In the genomic region with DNA sequence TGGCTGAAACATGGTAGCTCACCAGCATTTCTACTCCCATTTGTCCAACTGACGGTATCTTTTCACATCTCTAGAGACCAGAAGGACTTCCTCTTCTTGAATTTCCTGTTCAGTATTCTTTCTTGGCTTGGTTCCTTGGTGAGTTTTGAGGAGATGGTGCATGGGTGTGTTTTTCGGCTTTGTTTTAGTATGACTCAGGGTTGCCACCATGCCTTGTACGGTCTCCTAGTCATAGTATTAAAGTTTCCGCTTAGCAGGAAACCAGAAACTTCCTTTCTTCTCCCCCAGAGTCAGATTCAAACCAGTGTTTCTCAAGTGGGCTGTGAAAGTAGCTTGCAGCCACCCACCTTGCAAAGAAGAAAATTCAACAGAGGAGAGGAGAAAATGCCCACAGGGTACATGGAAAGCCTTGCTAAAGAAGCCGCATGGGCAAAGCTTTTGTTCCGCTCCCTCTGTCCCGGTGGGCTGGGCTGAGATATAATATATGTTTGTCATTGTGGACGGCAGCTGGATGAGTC, we compare ENCODE assay signal across 1 cellular context.
TF ChIP-seq lines count a peak whose summit lies in the region.

No MANE protein-coding gene starts in this region.

TF ChIP-seq in K562, 482 proteins besides CTCF, POLR2A, EP300 and RAD21 (continued from another document and continues in another):
- TF ChIP-seq, protein P1, sequence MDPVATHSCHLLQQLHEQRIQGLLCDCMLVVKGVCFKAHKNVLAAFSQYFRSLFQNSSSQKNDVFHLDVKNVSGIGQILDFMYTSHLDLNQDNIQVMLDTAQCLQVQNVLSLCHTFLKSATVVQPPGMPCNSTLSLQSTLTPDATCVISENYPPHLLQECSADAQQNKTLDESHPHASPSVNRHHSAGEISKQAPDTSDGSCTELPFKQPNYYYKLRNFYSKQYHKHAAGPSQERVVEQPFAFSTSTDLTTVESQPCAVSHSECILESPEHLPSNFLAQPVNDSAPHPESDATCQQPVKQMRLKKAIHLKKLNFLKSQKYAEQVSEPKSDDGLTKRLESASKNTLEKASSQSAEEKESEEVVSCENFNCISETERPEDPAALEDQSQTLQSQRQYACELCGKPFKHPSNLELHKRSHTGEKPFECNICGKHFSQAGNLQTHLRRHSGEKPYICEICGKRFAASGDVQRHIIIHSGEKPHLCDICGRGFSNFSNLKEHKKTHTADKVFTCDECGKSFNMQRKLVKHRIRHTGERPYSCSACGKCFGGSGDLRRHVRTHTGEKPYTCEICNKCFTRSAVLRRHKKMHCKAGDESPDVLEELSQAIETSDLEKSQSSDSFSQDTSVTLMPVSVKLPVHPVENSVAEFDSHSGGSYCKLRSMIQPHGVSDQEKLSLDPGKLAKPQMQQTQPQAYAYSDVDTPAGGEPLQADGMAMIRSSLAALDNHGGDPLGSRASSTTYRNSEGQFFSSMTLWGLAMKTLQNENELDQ (CRISPR knock-in tag; IDR thresholded peaks at IDR 0.05; ENCODE audit: borderline replicate concordance) = no peak
- no peak for TF ChIP-seq JUN (IDR thresholded peaks at IDR 0.05; ENCODE audit: borderline replicate concordance, low read depth, low read length)
- no peak for TF ChIP-seq JUN (CRISPR knock-in tag; IDR thresholded peaks at IDR 0.05; ENCODE audit: borderline replicate concordance)
- no peak for TF ChIP-seq TAF1 (IDR thresholded peaks at IDR 0.05; ENCODE audit: control insufficient read depth, extremely low read depth, insufficient read depth, low read length, severe bottlenecking)
- no peak for TF ChIP-seq ELF1 (tag; IDR thresholded peaks at IDR 0.05)
- TF ChIP-seq, protein P2, sequence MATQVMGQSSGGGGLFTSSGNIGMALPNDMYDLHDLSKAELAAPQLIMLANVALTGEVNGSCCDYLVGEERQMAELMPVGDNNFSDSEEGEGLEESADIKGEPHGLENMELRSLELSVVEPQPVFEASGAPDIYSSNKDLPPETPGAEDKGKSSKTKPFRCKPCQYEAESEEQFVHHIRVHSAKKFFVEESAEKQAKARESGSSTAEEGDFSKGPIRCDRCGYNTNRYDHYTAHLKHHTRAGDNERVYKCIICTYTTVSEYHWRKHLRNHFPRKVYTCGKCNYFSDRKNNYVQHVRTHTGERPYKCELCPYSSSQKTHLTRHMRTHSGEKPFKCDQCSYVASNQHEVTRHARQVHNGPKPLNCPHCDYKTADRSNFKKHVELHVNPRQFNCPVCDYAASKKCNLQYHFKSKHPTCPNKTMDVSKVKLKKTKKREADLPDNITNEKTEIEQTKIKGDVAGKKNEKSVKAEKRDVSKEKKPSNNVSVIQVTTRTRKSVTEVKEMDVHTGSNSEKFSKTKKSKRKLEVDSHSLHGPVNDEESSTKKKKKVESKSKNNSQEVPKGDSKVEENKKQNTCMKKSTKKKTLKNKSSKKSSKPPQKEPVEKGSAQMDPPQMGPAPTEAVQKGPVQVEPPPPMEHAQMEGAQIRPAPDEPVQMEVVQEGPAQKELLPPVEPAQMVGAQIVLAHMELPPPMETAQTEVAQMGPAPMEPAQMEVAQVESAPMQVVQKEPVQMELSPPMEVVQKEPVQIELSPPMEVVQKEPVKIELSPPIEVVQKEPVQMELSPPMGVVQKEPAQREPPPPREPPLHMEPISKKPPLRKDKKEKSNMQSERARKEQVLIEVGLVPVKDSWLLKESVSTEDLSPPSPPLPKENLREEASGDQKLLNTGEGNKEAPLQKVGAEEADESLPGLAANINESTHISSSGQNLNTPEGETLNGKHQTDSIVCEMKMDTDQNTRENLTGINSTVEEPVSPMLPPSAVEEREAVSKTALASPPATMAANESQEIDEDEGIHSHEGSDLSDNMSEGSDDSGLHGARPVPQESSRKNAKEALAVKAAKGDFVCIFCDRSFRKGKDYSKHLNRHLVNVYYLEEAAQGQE (CRISPR knock-in tag; IDR thresholded peaks at IDR 0.05; ENCODE audit: low read depth) = no peak
- TF ChIP-seq, protein P3, sequence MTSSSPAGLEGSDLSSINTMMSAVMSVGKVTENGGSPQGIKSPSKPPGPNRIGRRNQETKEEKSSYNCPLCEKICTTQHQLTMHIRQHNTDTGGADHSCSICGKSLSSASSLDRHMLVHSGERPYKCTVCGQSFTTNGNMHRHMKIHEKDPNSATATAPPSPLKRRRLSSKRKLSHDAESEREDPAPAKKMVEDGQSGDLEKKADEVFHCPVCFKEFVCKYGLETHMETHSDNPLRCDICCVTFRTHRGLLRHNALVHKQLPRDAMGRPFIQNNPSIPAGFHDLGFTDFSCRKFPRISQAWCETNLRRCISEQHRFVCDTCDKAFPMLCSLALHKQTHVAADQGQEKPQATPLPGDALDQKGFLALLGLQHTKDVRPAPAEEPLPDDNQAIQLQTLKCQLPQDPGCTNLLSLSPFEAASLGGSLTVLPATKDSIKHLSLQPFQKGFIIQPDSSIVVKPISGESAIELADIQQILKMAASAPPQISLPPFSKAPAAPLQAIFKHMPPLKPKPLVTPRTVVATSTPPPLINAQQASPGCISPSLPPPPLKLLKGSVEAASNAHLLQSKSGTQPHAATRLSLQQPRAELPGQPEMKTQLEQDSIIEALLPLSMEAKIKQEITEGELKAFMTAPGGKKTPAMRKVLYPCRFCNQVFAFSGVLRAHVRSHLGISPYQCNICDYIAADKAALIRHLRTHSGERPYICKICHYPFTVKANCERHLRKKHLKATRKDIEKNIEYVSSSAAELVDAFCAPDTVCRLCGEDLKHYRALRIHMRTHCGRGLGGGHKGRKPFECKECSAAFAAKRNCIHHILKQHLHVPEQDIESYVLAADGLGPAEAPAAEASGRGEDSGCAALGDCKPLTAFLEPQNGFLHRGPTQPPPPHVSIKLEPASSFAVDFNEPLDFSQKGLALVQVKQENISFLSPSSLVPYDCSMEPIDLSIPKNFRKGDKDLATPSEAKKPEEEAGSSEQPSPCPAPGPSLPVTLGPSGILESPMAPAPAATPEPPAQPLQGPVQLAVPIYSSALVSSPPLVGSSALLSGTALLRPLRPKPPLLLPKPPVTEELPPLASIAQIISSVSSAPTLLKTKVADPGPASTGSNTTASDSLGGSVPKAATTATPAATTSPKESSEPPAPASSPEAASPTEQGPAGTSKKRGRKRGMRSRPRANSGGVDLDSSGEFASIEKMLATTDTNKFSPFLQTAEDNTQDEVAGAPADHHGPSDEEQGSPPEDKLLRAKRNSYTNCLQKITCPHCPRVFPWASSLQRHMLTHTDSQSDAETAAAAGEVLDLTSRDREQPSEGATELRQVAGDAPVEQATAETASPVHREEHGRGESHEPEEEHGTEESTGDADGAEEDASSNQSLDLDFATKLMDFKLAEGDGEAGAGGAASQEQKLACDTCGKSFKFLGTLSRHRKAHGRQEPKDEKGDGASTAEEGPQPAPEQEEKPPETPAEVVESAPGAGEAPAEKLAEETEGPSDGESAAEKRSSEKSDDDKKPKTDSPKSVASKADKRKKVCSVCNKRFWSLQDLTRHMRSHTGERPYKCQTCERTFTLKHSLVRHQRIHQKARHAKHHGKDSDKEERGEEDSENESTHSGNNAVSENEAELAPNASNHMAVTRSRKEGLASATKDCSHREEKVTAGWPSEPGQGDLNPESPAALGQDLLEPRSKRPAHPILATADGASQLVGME (CRISPR knock-in tag; IDR thresholded peaks at IDR 0.05) = no peak
- TF ChIP-seq, protein P4, sequence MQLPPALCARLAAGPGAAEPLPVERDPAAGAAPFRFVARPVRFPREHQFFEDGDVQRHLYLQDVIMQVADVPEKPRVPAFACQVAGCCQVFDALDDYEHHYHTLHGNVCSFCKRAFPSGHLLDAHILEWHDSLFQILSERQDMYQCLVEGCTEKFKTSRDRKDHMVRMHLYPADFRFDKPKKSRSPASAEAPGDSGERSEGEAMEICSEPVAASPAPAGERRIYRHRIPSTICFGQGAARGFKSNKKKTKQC (CRISPR knock-in tag; IDR thresholded peaks at IDR 0.05) = no peak
- no peak for TF ChIP-seq CBX5 (IDR thresholded peaks at IDR 0.05; ENCODE audit: borderline replicate concordance, low read depth)
- TF ChIP-seq, protein P5, sequence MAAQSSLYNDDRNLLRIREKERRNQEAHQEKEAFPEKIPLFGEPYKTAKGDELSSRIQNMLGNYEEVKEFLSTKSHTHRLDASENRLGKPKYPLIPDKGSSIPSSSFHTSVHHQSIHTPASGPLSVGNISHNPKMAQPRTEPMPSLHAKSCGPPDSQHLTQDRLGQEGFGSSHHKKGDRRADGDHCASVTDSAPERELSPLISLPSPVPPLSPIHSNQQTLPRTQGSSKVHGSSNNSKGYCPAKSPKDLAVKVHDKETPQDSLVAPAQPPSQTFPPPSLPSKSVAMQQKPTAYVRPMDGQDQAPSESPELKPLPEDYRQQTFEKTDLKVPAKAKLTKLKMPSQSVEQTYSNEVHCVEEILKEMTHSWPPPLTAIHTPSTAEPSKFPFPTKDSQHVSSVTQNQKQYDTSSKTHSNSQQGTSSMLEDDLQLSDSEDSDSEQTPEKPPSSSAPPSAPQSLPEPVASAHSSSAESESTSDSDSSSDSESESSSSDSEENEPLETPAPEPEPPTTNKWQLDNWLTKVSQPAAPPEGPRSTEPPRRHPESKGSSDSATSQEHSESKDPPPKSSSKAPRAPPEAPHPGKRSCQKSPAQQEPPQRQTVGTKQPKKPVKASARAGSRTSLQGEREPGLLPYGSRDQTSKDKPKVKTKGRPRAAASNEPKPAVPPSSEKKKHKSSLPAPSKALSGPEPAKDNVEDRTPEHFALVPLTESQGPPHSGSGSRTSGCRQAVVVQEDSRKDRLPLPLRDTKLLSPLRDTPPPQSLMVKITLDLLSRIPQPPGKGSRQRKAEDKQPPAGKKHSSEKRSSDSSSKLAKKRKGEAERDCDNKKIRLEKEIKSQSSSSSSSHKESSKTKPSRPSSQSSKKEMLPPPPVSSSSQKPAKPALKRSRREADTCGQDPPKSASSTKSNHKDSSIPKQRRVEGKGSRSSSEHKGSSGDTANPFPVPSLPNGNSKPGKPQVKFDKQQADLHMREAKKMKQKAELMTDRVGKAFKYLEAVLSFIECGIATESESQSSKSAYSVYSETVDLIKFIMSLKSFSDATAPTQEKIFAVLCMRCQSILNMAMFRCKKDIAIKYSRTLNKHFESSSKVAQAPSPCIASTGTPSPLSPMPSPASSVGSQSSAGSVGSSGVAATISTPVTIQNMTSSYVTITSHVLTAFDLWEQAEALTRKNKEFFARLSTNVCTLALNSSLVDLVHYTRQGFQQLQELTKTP (IDR thresholded peaks at IDR 0.05; ENCODE audit: low read depth in 1 of 2, partially characterized antibody in 2 of 2) = peak in 1 of 2 experiments; percentile 92
- TF ChIP-seq, protein P6, sequence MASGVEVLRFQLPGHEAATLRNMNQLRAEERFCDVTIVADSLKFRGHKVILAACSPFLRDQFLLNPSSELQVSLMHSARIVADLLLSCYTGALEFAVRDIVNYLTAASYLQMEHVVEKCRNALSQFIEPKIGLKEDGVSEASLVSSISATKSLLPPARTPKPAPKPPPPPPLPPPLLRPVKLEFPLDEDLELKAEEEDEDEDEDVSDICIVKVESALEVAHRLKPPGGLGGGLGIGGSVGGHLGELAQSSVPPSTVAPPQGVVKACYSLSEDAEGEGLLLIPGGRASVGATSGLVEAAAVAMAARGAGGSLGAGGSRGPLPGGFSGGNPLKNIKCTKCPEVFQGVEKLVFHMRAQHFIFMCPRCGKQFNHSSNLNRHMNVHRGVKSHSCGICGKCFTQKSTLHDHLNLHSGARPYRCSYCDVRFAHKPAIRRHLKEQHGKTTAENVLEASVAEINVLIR (CRISPR knock-in tag; IDR thresholded peaks at IDR 0.05) = no peak
- TF ChIP-seq SPI1 (IDR thresholded peaks at IDR 0.05; ENCODE audit: borderline replicate concordance, low read depth, low read length) = peak; percentile 96
- TF ChIP-seq HLTF (IDR thresholded peaks at IDR 0.05) = no peak
- TF ChIP-seq RAD51 (IDR thresholded peaks at IDR 0.05; ENCODE audit: borderline replicate concordance, low read depth) = no peak
- 0 out of 2 replicates have a peak, but pooled peaks have one; percentile 15 for TF ChIP-seq NFE2 (IDR thresholded peaks at IDR 0.05; ENCODE audit: low read depth)
- TF ChIP-seq SREBF1 (IDR thresholded peaks at IDR 0.05; ENCODE audit: borderline replicate concordance, low read depth, low read length) = no peak
- no peak for TF ChIP-seq ZBTB8A (IDR thresholded peaks at IDR 0.05; ENCODE audit: partially characterized antibody)
- TF ChIP-seq, protein P7, sequence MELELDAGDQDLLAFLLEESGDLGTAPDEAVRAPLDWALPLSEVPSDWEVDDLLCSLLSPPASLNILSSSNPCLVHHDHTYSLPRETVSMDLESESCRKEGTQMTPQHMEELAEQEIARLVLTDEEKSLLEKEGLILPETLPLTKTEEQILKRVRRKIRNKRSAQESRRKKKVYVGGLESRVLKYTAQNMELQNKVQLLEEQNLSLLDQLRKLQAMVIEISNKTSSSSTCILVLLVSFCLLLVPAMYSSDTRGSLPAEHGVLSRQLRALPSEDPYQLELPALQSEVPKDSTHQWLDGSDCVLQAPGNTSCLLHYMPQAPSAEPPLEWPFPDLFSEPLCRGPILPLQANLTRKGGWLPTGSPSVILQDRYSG (tag; conservative IDR thresholded peaks at IDR 0.05; ENCODE audit: low read depth) = no peak
- TF ChIP-seq PCBP1 (IDR thresholded peaks at IDR 0.05; ENCODE audit: low read depth, low read length, poor library complexity, severe bottlenecking) = no peak
- no peak for TF ChIP-seq SRSF1 (IDR thresholded peaks at IDR 0.05; ENCODE audit: low read depth, low read length)
- TF ChIP-seq ETV6 (IDR thresholded peaks at IDR 0.05; ENCODE audit: borderline replicate concordance in 1 of 2, low read depth in 2 of 2, low read length in 1 of 2) = peak in 1 of 2 experiments; percentile 84; a peak in 3 of 4 replicates
- TF ChIP-seq ETV6 (CRISPR knock-in tag; IDR thresholded peaks at IDR 0.05; ENCODE audit: borderline replicate concordance) = no peak
- no peak for TF ChIP-seq NUFIP1 (IDR thresholded peaks at IDR 0.05; ENCODE audit: partially characterized antibody)
- TF ChIP-seq RBM15 (IDR thresholded peaks at IDR 0.05; ENCODE audit: insufficient read depth, low read length) = no peak
- TF ChIP-seq ZNF239 (CRISPR knock-in tag; IDR thresholded peaks at IDR 0.05) = no peak
- TF ChIP-seq, protein P8, sequence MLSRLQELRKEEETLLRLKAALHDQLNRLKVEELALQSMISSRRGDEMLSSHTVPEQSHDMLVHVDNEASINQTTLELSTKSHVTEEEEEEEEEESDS (CRISPR knock-in tag; IDR thresholded peaks at IDR 0.05) = no peak
- no peak for TF ChIP-seq IRF2 (CRISPR knock-in tag; IDR thresholded peaks at IDR 0.05)
- TF ChIP-seq IFI16 (CRISPR knock-in tag; IDR thresholded peaks at IDR 0.05) = no peak
- TF ChIP-seq, protein P9, sequence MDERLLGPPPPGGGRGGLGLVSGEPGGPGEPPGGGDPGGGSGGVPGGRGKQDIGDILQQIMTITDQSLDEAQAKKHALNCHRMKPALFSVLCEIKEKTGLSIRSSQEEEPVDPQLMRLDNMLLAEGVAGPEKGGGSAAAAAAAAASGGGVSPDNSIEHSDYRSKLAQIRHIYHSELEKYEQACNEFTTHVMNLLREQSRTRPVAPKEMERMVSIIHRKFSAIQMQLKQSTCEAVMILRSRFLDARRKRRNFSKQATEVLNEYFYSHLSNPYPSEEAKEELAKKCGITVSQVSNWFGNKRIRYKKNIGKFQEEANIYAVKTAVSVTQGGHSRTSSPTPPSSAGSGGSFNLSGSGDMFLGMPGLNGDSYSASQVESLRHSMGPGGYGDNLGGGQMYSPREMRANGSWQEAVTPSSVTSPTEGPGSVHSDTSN (CRISPR knock-in tag; IDR thresholded peaks at IDR 0.05; ENCODE audit: low read depth) = no peak
- TF ChIP-seq, protein P9 (tag; conservative IDR thresholded peaks at IDR 0.05; ENCODE audit: low read depth) = peak; percentile 78
- peak; percentile 86 for TF ChIP-seq GATA2 (CRISPR knock-in tag; IDR thresholded peaks at IDR 0.05)
- no peak for TF ChIP-seq KLF10 (CRISPR knock-in tag; IDR thresholded peaks at IDR 0.05)
- no peak for TF ChIP-seq TSC22D4 (tag; IDR thresholded peaks at IDR 0.05)
- TF ChIP-seq LCOR (CRISPR knock-in tag; IDR thresholded peaks at IDR 0.05) = no peak
